Comparison of ENCODE assay signal across 21 cellular contexts in genomic region chr14:35653045-35653444, GRCh38.
A peak's percentile ranks its signal among the peaks of the same experiment; 100 is the strongest.
DNase-seq lines count a peak whose midpoint lies in the region; ATAC-seq, FAIRE-seq and TF ChIP-seq lines count a peak whose summit lies in the region.
"Had no signal": no experiment of that assay in that cellular context is flagged by ENCODE, and none has a peak within 500 bp of the region (broad histone marks: within the 10 kb centered on the region; RNA-seq: fewer than 3 reads in every experiment).

No MANE protein-coding gene starts in this region.

- no peaks in the 10 kb centered on the region for H3K79me2 ChIP-seq in HepG2 (ENCODE audit: insufficient read depth, low read length)
- H3K79me2 ChIP-seq in Loucy (ENCODE audit: insufficient read depth, low read length) = no peaks in the 10 kb centered on the region

- intact Hi-C loops in HepG2 (cut with micrococcal nuclease; ENCODE audit: unreplicated experiment) (no loop called here), right lobe of liver (cut with DNase I) (no loop called here)

- H3K9ac ChIP-seq in HepG2 (ENCODE audit: insufficient read depth, low read depth, low read length) = no peak overlapping the region
- H3K9ac ChIP-seq in Loucy (ENCODE audit: low read depth, low read length, poor library complexity, severe bottlenecking) = no peak overlapping the region
- H3K9ac ChIP-seq: BLaER1 treated with 17β-estradiol and CSF1 and Interleukin-3, amounts not matched to agents 10 nM and 100 nM had no signal

- BruUV-seq in HepG2 (replicated peaks; lab: Mats Ljungman, UMichigan) = no TSS peak

- TF ChIP-seq POLR2A in HepG2 (IDR thresholded peaks at IDR 0.05; ENCODE audit: insufficient read depth in 1 of 2, low read depth in 2 of 2, low read length in 2 of 2) (no peak), right lobe of liver (IDR thresholded peaks at IDR 0.05) (no peak)

- H3K9me3 ChIP-seq in HepG2 (ENCODE audit: low read length) (no peaks in the 10 kb centered on the region), right lobe of liver (no peaks in the 10 kb centered on the region), Loucy (ENCODE audit: insufficient read depth, low read depth, low read length) (no peaks in the 10 kb centered on the region)
- H3K9me3 ChIP-seq: A549; BLaER1 treated with 17β-estradiol and CSF1 and Interleukin-3, amounts not matched to agents 10 nM and 100 nM; Caco-2 had no signal

- no peak for ATAC-seq in HepG2
- no peak for ATAC-seq in right lobe of liver
- ATAC-seq in stimulated activated memory B cell treated with anti-CD40 and anti-IgM and Interleukin-4, amounts not matched to agents 10 μg/mL and 1 μg/mL and 100 μg/mL, for 72 hours = no peak
- ATAC-seq: A549; CD8-positive, alpha-beta T cell had no signal

- no peak for FAIRE-seq in HepG2 (lab: Jason Lieb, UNC)
- FAIRE-seq: A549, D721Med, GM12891, GM19239 had no signal

- H3K4me1 Mint-ChIP-seq in stimulated activated memory B cell treated with anti-CD40 and anti-IgM and Interleukin-4, amounts not matched to agents 10 μg/mL and 1 μg/mL and 100 μg/mL, for 72 hours = no peaks in the 10 kb centered on the region
- no peaks in the 10 kb centered on the region for H3K4me1 Mint-ChIP-seq in endothelial cell (ENCODE audit: unreplicated experiment)
- H3K4me1 Mint-ChIP-seq: B cell had no signal

- H3K36me3 ChIP-seq in HepG2 (replicated peaks in 1 of 2; ENCODE audit: control insufficient read depth in 1 of 2, insufficient read depth in 2 of 2, low read length in 2 of 2) (peaks cover 14 to 39% of the 10 kb centered on the region in 2 experiments), right lobe of liver (peaks cover 0 to 6% (median 0%) of the 10 kb centered on the region in 4 donors), Loucy (ENCODE audit: insufficient read depth, low read length) (no peaks in the 10 kb centered on the region)

- in situ Hi-C loops in HepG2 (cut with HindIII; ENCODE audit: extremely low pct_ligation_motif_present, low pct_unique_long_range_greater_than_20kb) = no loop called here

- no peak overlapping the region for H3K4me3 Mint-ChIP-seq in stimulated activated memory B cell treated with anti-CD40 and anti-IgM and Interleukin-4, amounts not matched to agents 10 μg/mL and 1 μg/mL and 100 μg/mL, for 72 hours
- H3K4me3 Mint-ChIP-seq in endothelial cell (ENCODE audit: unreplicated experiment) = no peak overlapping the region
- H3K4me3 Mint-ChIP-seq: B cell; CD4-positive, alpha-beta T cell; CD8-positive, alpha-beta T cell had no signal

- no peaks in the 10 kb centered on the region for H3F3A ChIP-seq in Loucy (ENCODE audit: low read depth)

- TF ChIP-seq RAD21 in HepG2 (CRISPR knock-in tag; IDR thresholded peaks at IDR 0.05) = no peak

- H3K27me3 ChIP-seq in HepG2 (ENCODE audit: control insufficient read depth in 1 of 2, insufficient read depth in 2 of 2, low read length in 2 of 2) (no peaks in the 10 kb centered on the region; a peak in 1 of 5 replicates), right lobe of liver (no peaks in the 10 kb centered on the region), Loucy (ENCODE audit: insufficient read depth, low read length, poor library complexity, severe bottlenecking) (no peaks in the 10 kb centered on the region)
- H3K27me3 ChIP-seq: BLaER1 treated with 17β-estradiol and CSF1 and Interleukin-3, amounts not matched to agents 10 nM and 100 nM had no signal

- CTCF ChIA-PET in HepG2 (lab: Yijun Ruan, JAX; ENCODE audit: low intra/inter-chr PET ratio, low total read pairs) = interaction anchor here (0.6 kb wide), 1 partner anchor 29 kb away, joined by 4 read pairs; no protein-coding TSS in a partner anchor

- H3K9me2 ChIP-seq in Loucy (replicated peaks; ENCODE audit: low read depth, low read length) = no peaks in the 10 kb centered on the region

- peak overlapping the region; percentile 31 for H3K27ac Mint-ChIP-seq in stimulated activated memory B cell treated with anti-CD40 and anti-IgM and Interleukin-4, amounts not matched to agents 10 μg/mL and 1 μg/mL and 100 μg/mL, for 72 hours
- no peak overlapping the region for H3K27ac Mint-ChIP-seq in endothelial cell (ENCODE audit: unreplicated experiment)
- H3K27ac Mint-ChIP-seq: B cell; CD4-positive, alpha-beta T cell; CD8-positive, alpha-beta T cell had no signal

- no peak overlapping the region for H3K4me3 ChIP-seq in HepG2 (replicated peaks in 1 of 3; ENCODE audit: insufficient read depth in 1 of 3, low read depth in 2 of 3, low read length in 3 of 3)
- H3K4me3 ChIP-seq in right lobe of liver = no peak overlapping the region
- peak overlapping the region; percentile 18 for H3K4me3 ChIP-seq in Loucy (ENCODE audit: low read length, poor library complexity, severe bottlenecking)
- H3K4me3 ChIP-seq: A549; BLaER1 treated with 17β-estradiol and CSF1 and Interleukin-3, amounts not matched to agents 10 nM and 100 nM had no signal

- H3K27ac ChIP-seq in HepG2 (ENCODE audit: extremely low read length, insufficient read depth, low read length) (no peak overlapping the region), right lobe of liver (no peak overlapping the region)
- H3K27ac ChIP-seq: 22Rv1; A549; BLaER1 treated with 17β-estradiol and CSF1 and Interleukin-3, amounts not matched to agents 10 nM and 100 nM; C4-2B had no signal

- H4K20me1 ChIP-seq in HepG2 (ENCODE audit: insufficient read depth, low read length) (no peaks in the 10 kb centered on the region), Loucy (ENCODE audit: insufficient read depth, low read length, poor library complexity, severe bottlenecking) (no peaks in the 10 kb centered on the region)
- H4K20me1 ChIP-seq: BLaER1 treated with 17β-estradiol and CSF1 and Interleukin-3, amounts not matched to agents 10 nM and 100 nM had no signal

- H2AFZ ChIP-seq in HepG2 (ENCODE audit: low read length) (no peak overlapping the region), Loucy (ENCODE audit: low read length) (no peak overlapping the region)

- H3K36me3 Mint-ChIP-seq in stimulated activated memory B cell treated with anti-CD40 and anti-IgM and Interleukin-4, amounts not matched to agents 10 μg/mL and 1 μg/mL and 100 μg/mL, for 72 hours = peaks cover 32% of the 10 kb centered on the region
- H3K36me3 Mint-ChIP-seq in endothelial cell (ENCODE audit: low read depth, unreplicated experiment) = peaks cover 5% of the 10 kb centered on the region

- DNase-seq in HepG2 (ENCODE audit: low spot score) (no peak), right lobe of liver (no peak), endothelial cell (ENCODE audit: low spot score) (no peak), hepatic stellate cell (ENCODE audit: low spot score) (no peak)
- DNase-seq: AML-193; Caco-2; Calu3; CD4-positive, alpha-beta T cell; CD8-positive, alpha-beta T cell; DMS79 treated with DMSO at 0.1 percent for 48 hours; GF-D8 had no signal

- H3K4me2 ChIP-seq in HepG2 (ENCODE audit: low read depth, low read length) (no peak overlapping the region), Loucy (ENCODE audit: low read depth, low read length, poor library complexity, severe bottlenecking) (peak overlapping the region; percentile 41)
- H3K4me2 ChIP-seq: A549; BLaER1 treated with 17β-estradiol and CSF1 and Interleukin-3, amounts not matched to agents 10 nM and 100 nM had no signal

- no peaks in the 10 kb centered on the region for H3K27me3 Mint-ChIP-seq in stimulated activated memory B cell treated with anti-CD40 and anti-IgM and Interleukin-4, amounts not matched to agents 10 μg/mL and 1 μg/mL and 100 μg/mL, for 72 hours
- H3K27me3 Mint-ChIP-seq in endothelial cell (ENCODE audit: unreplicated experiment) = no peaks in the 10 kb centered on the region
- H3K27me3 Mint-ChIP-seq: B cell; CD4-positive, alpha-beta T cell had no signal

- 95% methylated on average over 1 of the region's 1 CpG for WGBS in HepG2 (ENCODE audit: low lambda C conversion rate)
- WGBS in right lobe of liver (ENCODE audit: insufficient coverage, low coverage, low lambda C conversion rate, missing lambda C conversion rate) = 92% methylated on average over 1 of the region's 1 CpG

- POLR2A ChIA-PET in HepG2 (lab: Yijun Ruan, JAX) = no interaction called here

- H3K4me1 ChIP-seq in HepG2 (ENCODE audit: insufficient read depth, low read length) (peaks cover 5% of the 10 kb centered on the region), right lobe of liver (no peaks in the 10 kb centered on the region), Loucy (ENCODE audit: insufficient read depth, low read length, poor library complexity, severe bottlenecking) (peaks cover 36% of the 10 kb centered on the region)
- H3K4me1 ChIP-seq: A549; BLaER1 treated with 17β-estradiol and CSF1 and Interleukin-3, amounts not matched to agents 10 nM and 100 nM; Caco-2 had no signal

- TF ChIP-seq CTCF in HepG2 (CRISPR knock-in tag; IDR thresholded peaks at IDR 0.05) (no peak), right lobe of liver (IDR thresholded peaks at IDR 0.05) (no peak), Loucy (conservative IDR thresholded peaks at IDR 0.05; ENCODE audit: low read length) (no peak), endothelial cell (IDR thresholded peaks at IDR 0.05; ENCODE audit: unreplicated experiment) (no peak)

- no peak for TF ChIP-seq EP300 in HepG2 (IDR thresholded peaks at IDR 0.05; ENCODE audit: low read depth in 2 of 2, low read length in 2 of 2)
- TF ChIP-seq EP300 in HepG2 (CRISPR knock-in tag; IDR thresholded peaks at IDR 0.05; ENCODE audit: borderline replicate concordance) = no peak

- H3K9me3 Mint-ChIP-seq in stimulated activated memory B cell treated with anti-CD40 and anti-IgM and Interleukin-4, amounts not matched to agents 10 μg/mL and 1 μg/mL and 100 μg/mL, for 72 hours = no peaks in the 10 kb centered on the region
- H3K9me3 Mint-ChIP-seq in endothelial cell (ENCODE audit: unreplicated experiment) = no peaks in the 10 kb centered on the region
- H3K9me3 Mint-ChIP-seq: CD4-positive, alpha-beta T cell; CD8-positive, alpha-beta T cell had no signal

TF ChIP-seq in HepG2, 621 proteins besides CTCF, POLR2A, EP300 and RAD21 (continues in another document):
- TF ChIP-seq ZNF496 (CRISPR knock-in tag; IDR thresholded peaks at IDR 0.05; ENCODE audit: insufficient replicate concordance) = no peak
- TF ChIP-seq ZNF724P (CRISPR knock-in tag; IDR thresholded peaks at IDR 0.05; ENCODE audit: borderline replicate concordance) = no peak
